In the genomic region with DNA sequence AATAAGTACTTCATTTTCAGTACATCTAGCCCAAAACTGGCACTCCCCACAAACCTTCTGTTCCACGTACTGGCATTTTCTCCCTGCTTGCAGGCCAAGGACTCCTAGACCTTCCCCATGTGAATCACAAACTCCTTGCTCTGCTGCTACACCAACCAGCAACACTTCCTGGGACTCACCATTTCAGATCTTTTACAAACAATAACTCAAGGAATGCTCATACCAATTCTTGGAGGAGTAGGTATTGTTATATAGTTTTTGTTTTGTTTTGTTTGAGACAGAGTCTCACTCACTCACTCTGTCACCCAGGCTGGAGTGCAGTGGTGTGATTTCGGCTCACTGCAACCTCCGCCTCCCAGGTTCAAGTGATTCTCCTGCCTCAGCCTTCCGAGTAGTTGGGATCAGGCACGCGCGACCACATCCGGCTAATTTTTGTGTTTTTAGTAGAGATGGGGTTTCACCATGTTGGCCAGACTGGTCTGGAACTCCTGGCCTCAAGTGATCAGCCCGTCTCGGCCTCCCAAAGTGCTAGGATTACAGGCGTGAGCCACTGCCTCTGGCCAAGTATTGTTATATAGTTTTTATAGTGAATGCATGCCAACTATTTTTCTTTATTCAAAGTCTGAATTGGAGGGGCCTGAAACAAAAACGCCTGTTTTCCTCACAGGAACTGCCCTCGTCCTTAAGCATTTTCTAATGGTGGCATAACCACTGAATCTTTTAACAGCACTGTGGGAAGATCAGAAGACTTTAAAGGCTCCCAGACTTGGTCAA, we compare ENCODE assay signal across 18 cellular contexts.
DNase-seq lines count a peak whose midpoint lies in the region; ATAC-seq, FAIRE-seq and TF ChIP-seq lines count a peak whose summit lies in the region.
"Had no signal": no experiment of that assay in that cellular context is flagged by ENCODE, and none has a peak within 500 bp of the region (broad histone marks: within the 10 kb centered on the region; RNA-seq: fewer than 3 reads in every experiment).

No MANE protein-coding gene starts in this region.

- peak; percentile 59 for FAIRE-seq in endothelial cell of umbilical vein (lab: Jason Lieb, UNC)
- FAIRE-seq: A549, D721Med had no signal

- H3K4me3 ChIP-seq in right cardiac atrium (ENCODE audit: low read length) (no peak overlapping the region), endothelial cell of umbilical vein (replicated peaks in 1 of 3; ENCODE audit: insufficient read depth in 1 of 3, low read depth in 1 of 3, low read length in 3 of 3) (no peak overlapping the region)
- H3K4me3 ChIP-seq: A549; BLaER1 treated with 17β-estradiol and CSF1 and Interleukin-3, amounts not matched to agents 10 nM and 100 nM had no signal

- peak overlapping the region; percentile 11 to 79 (median 68) for H3K27ac Mint-ChIP-seq in nephron
- H3K27ac Mint-ChIP-seq in activated CD4-positive, alpha-beta memory T cell treated with anti-CD3 and anti-CD28 coated beads for 36 hours = no peak overlapping the region
- H3K27ac Mint-ChIP-seq: CD8-positive, alpha-beta memory T cell had no signal

- H3K4me1 ChIP-seq in right cardiac atrium (ENCODE audit: control insufficient read depth, insufficient read depth, low read length) = peaks cover 12% of the 10 kb centered on the region
- peaks cover 49% of the 10 kb centered on the region for H3K4me1 ChIP-seq in endothelial cell of umbilical vein (ENCODE audit: control insufficient read depth, extremely low read depth, insufficient read depth, low read length)
- H3K4me1 ChIP-seq: A549; BLaER1 treated with 17β-estradiol and CSF1 and Interleukin-3, amounts not matched to agents 10 nM and 100 nM had no signal

- no peaks in the 10 kb centered on the region for H3K27me3 ChIP-seq in right cardiac atrium (ENCODE audit: control insufficient read depth, insufficient read depth)
- H3K27me3 ChIP-seq in endothelial cell of umbilical vein (ENCODE audit: control insufficient read depth in 2 of 2, insufficient read depth in 2 of 2, low read length in 2 of 2) = no peaks in the 10 kb centered on the region
- H3K27me3 ChIP-seq: BLaER1 treated with 17β-estradiol and CSF1 and Interleukin-3, amounts not matched to agents 10 nM and 100 nM had no signal

- peak overlapping the region; percentile 6 for H3K9ac ChIP-seq in endothelial cell of umbilical vein (replicated peaks; ENCODE audit: extremely low read depth, insufficient read depth, low read length)
- H3K9ac ChIP-seq: BLaER1 treated with 17β-estradiol and CSF1 and Interleukin-3, amounts not matched to agents 10 nM and 100 nM had no signal

- H3K9me1 ChIP-seq in endothelial cell of umbilical vein (replicated peaks; ENCODE audit: control insufficient read depth, extremely low read depth, insufficient read depth, low read length) = no peaks in the 10 kb centered on the region

- no peaks in the 10 kb centered on the region for H3K36me3 ChIP-seq in endothelial cell of umbilical vein (ENCODE audit: control insufficient read depth in 2 of 2, extremely low read depth in 1 of 2, insufficient read depth in 2 of 2, low read length in 2 of 2)
- H3K36me3 ChIP-seq: BLaER1 treated with 17β-estradiol and CSF1 and Interleukin-3, amounts not matched to agents 10 nM and 100 nM had no signal

- dilution Hi-C loops in endothelial cell of umbilical vein (cut with MboI; ENCODE audit: extremely low pct_ligation_motif_present, low sequenced_read_pairs) = no loop called here

- no peaks in the 10 kb centered on the region for H3K9me3 Mint-ChIP-seq in nephron
- no peaks in the 10 kb centered on the region for H3K9me3 Mint-ChIP-seq in activated CD4-positive, alpha-beta memory T cell treated with anti-CD3 and anti-CD28 coated beads for 36 hours
- H3K9me3 Mint-ChIP-seq: CD8-positive, alpha-beta memory T cell had no signal

- CTCF ChIA-PET in endothelial cell of umbilical vein (lab: Charles Lee) = interaction anchor here (0.8 to 1.7 kb wide), 6 partner anchors 18 to 272 kb away, joined by 3 to 6 read pairs (median 4); no protein-coding TSS in a partner anchor
- CTCF ChIA-PET in activated CD4-positive, alpha-beta memory T cell treated with anti-CD3 and anti-CD28 coated beads for 36 hours (lab: Charles Lee) = no interaction called here

- no peak for TF ChIP-seq POLR2A in endothelial cell of umbilical vein (IDR thresholded peaks at IDR 0.05; ENCODE audit: low read depth, low read length)

- H4K20me1 ChIP-seq in endothelial cell of umbilical vein (replicated peaks; ENCODE audit: control insufficient read depth, extremely low read depth, insufficient read depth, low read length) = peaks cover 6% of the 10 kb centered on the region
- H4K20me1 ChIP-seq: BLaER1 treated with 17β-estradiol and CSF1 and Interleukin-3, amounts not matched to agents 10 nM and 100 nM had no signal

- 76% methylated on average over 13 of the region's 13 CpGs for WGBS in right cardiac atrium

- TF ChIP-seq CTCF in endothelial cell of umbilical vein (IDR thresholded peaks at IDR 0.05; ENCODE audit: extremely low read depth in 1 of 2, insufficient read depth in 1 of 2, low read depth in 1 of 2, low read length in 2 of 2) (no peak), nephron (IDR thresholded peaks at IDR 0.05; ENCODE audit: unreplicated experiment in 3 of 3) (no peak)

- no peaks in the 10 kb centered on the region for H3K27me3 Mint-ChIP-seq in nephron (ENCODE audit: low read depth)
- no peaks in the 10 kb centered on the region for H3K27me3 Mint-ChIP-seq in activated CD4-positive, alpha-beta memory T cell treated with anti-CD3 and anti-CD28 coated beads for 36 hours

- peaks cover 60% of the 10 kb centered on the region for H3K4me1 Mint-ChIP-seq in nephron
- no peaks in the 10 kb centered on the region for H3K4me1 Mint-ChIP-seq in activated CD4-positive, alpha-beta memory T cell treated with anti-CD3 and anti-CD28 coated beads for 36 hours (ENCODE audit: low read depth)

- H3K79me2 ChIP-seq in endothelial cell of umbilical vein (ENCODE audit: control insufficient read depth, insufficient read depth, low read length) = peaks cover 3% of the 10 kb centered on the region

- intact Hi-C loops in right cardiac atrium (cut with DNase I) (no loop called here), Right ventricle myocardium superior (cut with DNase I) (no loop called here), endothelial cell of umbilical vein (cut with micrococcal nuclease) (loop anchor here (1.0 to 2.0 kb wide), 3 partner anchors 26 to 61 kb away; no protein-coding TSS in a partner anchor)
- intact Hi-C loops in activated CD4-positive, alpha-beta memory T cell treated with anti-CD3 and anti-CD28 coated beads for 36 hours (cut with micrococcal nuclease) = no loop called here

- peak overlapping the region; percentile 34 for H3K27ac ChIP-seq in right cardiac atrium (ENCODE audit: low read length)
- H3K27ac ChIP-seq in endothelial cell of umbilical vein (ENCODE audit: insufficient read depth, low read depth, low read length) = peak overlapping the region; percentile 56
- H3K27ac ChIP-seq: A549; BLaER1 treated with 17β-estradiol and CSF1 and Interleukin-3, amounts not matched to agents 10 nM and 100 nM had no signal

- POLR2A ChIA-PET in endothelial cell of umbilical vein (lab: Charles Lee) = no interaction called here
- POLR2A ChIA-PET in activated CD4-positive, alpha-beta memory T cell treated with anti-CD3 and anti-CD28 coated beads for 36 hours (lab: Charles Lee) = no interaction called here

- BruUV-seq in endothelial cell of umbilical vein (replicated peaks; lab: Mats Ljungman, UMichigan) = no TSS peak

- H3K9me3 ChIP-seq in right cardiac atrium (ENCODE audit: control insufficient read depth, low read length) (no peaks in the 10 kb centered on the region), endothelial cell of umbilical vein (replicated peaks; ENCODE audit: control insufficient read depth, insufficient read depth, low read length) (no peaks in the 10 kb centered on the region)
- H3K9me3 ChIP-seq: A549; BLaER1 treated with 17β-estradiol and CSF1 and Interleukin-3, amounts not matched to agents 10 nM and 100 nM had no signal

- H2AFZ ChIP-seq in endothelial cell of umbilical vein (ENCODE audit: low read depth, low read length) = no peak overlapping the region

- H3K4me2 ChIP-seq in endothelial cell of umbilical vein (ENCODE audit: insufficient read depth, low read length) = peak overlapping the region; percentile 42
- H3K4me2 ChIP-seq: A549; BLaER1 treated with 17β-estradiol and CSF1 and Interleukin-3, amounts not matched to agents 10 nM and 100 nM had no signal

- ATAC-seq in right cardiac atrium = peak in 1 of 2 donors; percentile 13
- no peak for ATAC-seq in Right ventricle myocardium superior (ENCODE audit: poor library complexity)
- no peak for ATAC-seq in HG03378 (IDR thresholded peaks at IDR 0.05; ENCODE audit: unreplicated experiment)
- ATAC-seq: A549 had no signal

- H3K4me3 Mint-ChIP-seq in nephron = no peak overlapping the region
- H3K4me3 Mint-ChIP-seq in activated CD4-positive, alpha-beta memory T cell treated with anti-CD3 and anti-CD28 coated beads for 36 hours = no peak overlapping the region
- H3K4me3 Mint-ChIP-seq: CD8-positive, alpha-beta memory T cell; H9 had no signal

- H3K36me3 Mint-ChIP-seq in nephron (ENCODE audit: low read depth) = no peaks in the 10 kb centered on the region
- no peaks in the 10 kb centered on the region for H3K36me3 Mint-ChIP-seq in activated CD4-positive, alpha-beta memory T cell treated with anti-CD3 and anti-CD28 coated beads for 36 hours

- DNase-seq in right cardiac atrium (no peak), Right ventricle myocardium superior (no peak), endothelial cell of umbilical vein (ENCODE audit: low read depth, low spot score) (no peak), NCI-H345 (lab: John Stamatoyannopoulos, UW) (no peak)
- no peak for DNase-seq in activated CD4-positive, alpha-beta memory T cell treated with anti-CD3 and anti-CD28 coated beads for 36 hours
- no peak for DNase-seq in stimulated activated CD8-positive, alpha-beta memory T cell treated with anti-CD3 and anti-CD28 coated beads, Interleukin-4, amount 100 ng/mL, for 48 hours
- DNase-seq: CD8-positive, alpha-beta memory T cell; DMS79; H9; NCI-H1417 treated with DMSO at 0.1 percent for 48 hours; NCI-H1930; NCI-H2171; NCI-H446 treated with DMSO at 0.1 percent for 48 hours had no signal

TF ChIP-seq in endothelial cell of umbilical vein, 7 proteins besides CTCF, POLR2A, EP300 and RAD21 (continues in another document):
- TF ChIP-seq MYC (IDR thresholded peaks at IDR 0.05; ENCODE audit: low read depth, low read length) (no peak), FOS (IDR thresholded peaks at IDR 0.05; ENCODE audit: borderline replicate concordance, insufficient read depth, low read length) (no peak), JUN (IDR thresholded peaks at IDR 0.05; ENCODE audit: borderline replicate concordance, insufficient read depth, insufficient read length, low read depth) (no peak), GATA2 (IDR thresholded peaks at IDR 0.05; ENCODE audit: insufficient read depth, insufficient read length, low read depth, low read length) (no peak), EZH2 (IDR thresholded peaks at IDR 0.05; ENCODE audit: borderline replicate concordance, low read depth, low read length, severe bottlenecking) (no peak)
- TF ChIP-seq, protein P1, sequence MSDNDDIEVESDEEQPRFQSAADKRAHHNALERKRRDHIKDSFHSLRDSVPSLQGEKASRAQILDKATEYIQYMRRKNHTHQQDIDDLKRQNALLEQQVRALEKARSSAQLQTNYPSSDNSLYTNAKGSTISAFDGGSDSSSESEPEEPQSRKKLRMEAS (IDR thresholded peaks at IDR 0.05; ENCODE audit: insufficient read depth, insufficient read length) = no peak
